23 cellular contexts compared by ENCODE assay signal in genomic region chr10:131043039-131043691, GRCh38.
DNase-seq lines count a peak whose midpoint lies in the region; ATAC-seq, FAIRE-seq and TF ChIP-seq lines count a peak whose summit lies in the region.
"Had no signal": no experiment of that assay in that cellular context is flagged by ENCODE, and none has a peak within 500 bp of the region (broad histone marks: within the 10 kb centered on the region; RNA-seq: fewer than 3 reads in every experiment).

No MANE protein-coding gene starts in this region.

- H3K9me3 Mint-ChIP-seq in activated T-helper 2 cell treated with anti-CD3 and anti-CD28 coated beads, Interferon-gamma antibody, Interleukin-2, Interleukin-4, amounts not matched to agents 10 μg/mL and 5 μg/mL and 100 μg/mL, durations not matched to agents 14 hours and 24 hours and 36 hours, result no peaks in the 10 kb centered on the region
- H3K9me3 Mint-ChIP-seq: central memory CD8-positive, alpha-beta T cell had no signal

- H3K27me3 Mint-ChIP-seq in activated T-helper 2 cell treated with anti-CD3 and anti-CD28 coated beads, Interferon-gamma antibody, Interleukin-2, Interleukin-4, amounts not matched to agents 10 μg/mL and 5 μg/mL and 100 μg/mL, durations not matched to agents 14 hours and 24 hours and 36 hours (ENCODE audit: low read depth), result no peaks in the 10 kb centered on the region
- H3K27me3 Mint-ChIP-seq: central memory CD8-positive, alpha-beta T cell; memory B cell had no signal

- no peaks in the 10 kb centered on the region for H3K27me3 ChIP-seq in GM06990 (replicated peaks; ENCODE audit: control insufficient read depth, insufficient read depth, low read length)
- H3K27me3 ChIP-seq: ascending aorta, upper lobe of left lung had no signal

- H3K4me3 Mint-ChIP-seq in activated T-helper 2 cell treated with anti-CD3 and anti-CD28 coated beads, Interferon-gamma antibody, Interleukin-2, Interleukin-4, amounts not matched to agents 10 μg/mL and 5 μg/mL and 100 μg/mL, durations not matched to agents 14 hours and 24 hours and 36 hours (ENCODE audit: low read depth), result no peak overlapping the region
- H3K4me3 Mint-ChIP-seq: central memory CD8-positive, alpha-beta T cell; memory B cell; naive thymus-derived CD4-positive, alpha-beta T cell had no signal

- FAIRE-seq in GM12891 (lab: Jason Lieb, UNC), result no peak
- FAIRE-seq: frontal cortex, G401.6 had no signal

- no peak overlapping the region for H3K4me3 ChIP-seq in GM06990 (replicated peaks; ENCODE audit: low read depth, low read length)
- H3K4me3 ChIP-seq: ascending aorta, stomach, upper lobe of left lung had no signal

- no peaks in the 10 kb centered on the region for H3K36me3 Mint-ChIP-seq in activated T-helper 2 cell treated with anti-CD3 and anti-CD28 coated beads, Interferon-gamma antibody, Interleukin-2, Interleukin-4, amounts not matched to agents 10 μg/mL and 5 μg/mL and 100 μg/mL, durations not matched to agents 14 hours and 24 hours and 36 hours (ENCODE audit: low read depth)
- H3K36me3 Mint-ChIP-seq: memory B cell; naive thymus-derived CD4-positive, alpha-beta T cell had no signal

- TF ChIP-seq CTCF in GM06990 (IDR thresholded peaks at IDR 0.05; ENCODE audit: insufficient read depth, low read length, poor library complexity, severe bottlenecking), result no peak

- intact Hi-C loops in activated T-helper 2 cell treated with anti-CD3 and anti-CD28 coated beads, Interferon-gamma antibody, Interleukin-2, Interleukin-4, amounts not matched to agents 10 μg/mL and 5 μg/mL and 100 μg/mL, durations not matched to agents 14 hours and 24 hours and 36 hours (cut with micrococcal nuclease), result no loop called here

- H3K27ac Mint-ChIP-seq in activated T-helper 2 cell treated with anti-CD3 and anti-CD28 coated beads, Interferon-gamma antibody, Interleukin-2, Interleukin-4, amounts not matched to agents 10 μg/mL and 5 μg/mL and 100 μg/mL, durations not matched to agents 14 hours and 24 hours and 36 hours, result no peak overlapping the region
- H3K27ac Mint-ChIP-seq: memory B cell; naive thymus-derived CD4-positive, alpha-beta T cell had no signal

- H3K4me1 Mint-ChIP-seq in activated T-helper 2 cell treated with anti-CD3 and anti-CD28 coated beads, Interferon-gamma antibody, Interleukin-2, Interleukin-4, amounts not matched to agents 10 μg/mL and 5 μg/mL and 100 μg/mL, durations not matched to agents 14 hours and 24 hours and 36 hours (ENCODE audit: low read depth), result no peaks in the 10 kb centered on the region
- H3K4me1 Mint-ChIP-seq: central memory CD8-positive, alpha-beta T cell; memory B cell; naive thymus-derived CD4-positive, alpha-beta T cell had no signal

- no peaks in the 10 kb centered on the region for H3K36me3 ChIP-seq in GM06990 (ENCODE audit: control insufficient read depth, insufficient read depth, low read length)
- H3K36me3 ChIP-seq: ascending aorta, stomach, upper lobe of left lung had no signal

- ATAC-seq in esophagus mucosa (peak; percentile 18), GM21576 (IDR thresholded peaks at IDR 0.05; ENCODE audit: unreplicated experiment) (no peak)
- ATAC-seq: HCT116; naive thymus-derived CD4-positive, alpha-beta T cell had no signal

- no peak for TF ChIP-seq POLR2A in GM12891 (IDR thresholded peaks at IDR 0.05; ENCODE audit: low read depth, low read length)

- DNase-seq in DMS153 (lab: John Stamatoyannopoulos, UW), result peak; percentile 26
- DNase-seq in GM06990 (ENCODE audit: extremely low read depth, insufficient read length), result peak; percentile 32
- DNase-seq in NCI-H2171 (lab: John Stamatoyannopoulos, UW), result peak; percentile 36
- DNase-seq in activated T-helper 2 cell treated with anti-CD3 and anti-CD28 coated beads, Interferon-gamma antibody, Interleukin-2, Interleukin-4, amounts not matched to agents 10 μg/mL and 5 μg/mL and 100 μg/mL, durations not matched to agents 14 hours and 24 hours and 36 hours (ENCODE audit: low spot score), result no peak
- no peak for DNase-seq in NCI-H510A (lab: John Stamatoyannopoulos, UW)
- no peak for DNase-seq in GM12891 (ENCODE audit: insufficient read length, low spot score)
- DNase-seq: activated naive CD4-positive, alpha-beta T cell; Caco-2; IMR-90; kidney glomerular epithelial cell; naive thymus-derived CD4-positive, alpha-beta T cell; NCI-H446; SIG-M5; stomach; upper lobe of left lung had no signal

TF ChIP-seq in GM12891, 5 proteins besides CTCF, POLR2A, EP300 and RAD21:
- no peak for TF ChIP-seq POU2F2 (IDR thresholded peaks at IDR 0.05; ENCODE audit: low read depth, low read length)
- TF ChIP-seq TAF1 (IDR thresholded peaks at IDR 0.05; ENCODE audit: low read depth, low read length), result no peak
- no peak for TF ChIP-seq PAX5 (IDR thresholded peaks at IDR 0.05; ENCODE audit: insufficient read depth, low read length, severe bottlenecking)
- no peak for TF ChIP-seq POLR2AphosphoS5 (IDR thresholded peaks at IDR 0.05; ENCODE audit: low read depth, low read length)
- TF ChIP-seq SPI1 (IDR thresholded peaks at IDR 0.05; ENCODE audit: low read depth, low read length), result no peak

Comparison
In these comparisons a context has a peak if more than half of its experiments do, and no peak if none do; other contexts are left out.
1. DNase-seq: peak in DMS153 (single experiment), GM06990 (single experiment) and NCI-H2171 (single experiment); none in activated T-helper 2 cell treated with anti-CD3 and anti-CD28 coated beads, Interferon-gamma antibody, Interleukin-2, Interleukin-4, amounts not matched to agents 10 μg/mL and 5 μg/mL and 100 μg/mL, durations not matched to agents 14 hours and 24 hours and 36 hours (single experiment), NCI-H510A (single experiment) and GM12891 (single experiment).